ENCODE assay signal across 1 cellular context in the genomic region with DNA sequence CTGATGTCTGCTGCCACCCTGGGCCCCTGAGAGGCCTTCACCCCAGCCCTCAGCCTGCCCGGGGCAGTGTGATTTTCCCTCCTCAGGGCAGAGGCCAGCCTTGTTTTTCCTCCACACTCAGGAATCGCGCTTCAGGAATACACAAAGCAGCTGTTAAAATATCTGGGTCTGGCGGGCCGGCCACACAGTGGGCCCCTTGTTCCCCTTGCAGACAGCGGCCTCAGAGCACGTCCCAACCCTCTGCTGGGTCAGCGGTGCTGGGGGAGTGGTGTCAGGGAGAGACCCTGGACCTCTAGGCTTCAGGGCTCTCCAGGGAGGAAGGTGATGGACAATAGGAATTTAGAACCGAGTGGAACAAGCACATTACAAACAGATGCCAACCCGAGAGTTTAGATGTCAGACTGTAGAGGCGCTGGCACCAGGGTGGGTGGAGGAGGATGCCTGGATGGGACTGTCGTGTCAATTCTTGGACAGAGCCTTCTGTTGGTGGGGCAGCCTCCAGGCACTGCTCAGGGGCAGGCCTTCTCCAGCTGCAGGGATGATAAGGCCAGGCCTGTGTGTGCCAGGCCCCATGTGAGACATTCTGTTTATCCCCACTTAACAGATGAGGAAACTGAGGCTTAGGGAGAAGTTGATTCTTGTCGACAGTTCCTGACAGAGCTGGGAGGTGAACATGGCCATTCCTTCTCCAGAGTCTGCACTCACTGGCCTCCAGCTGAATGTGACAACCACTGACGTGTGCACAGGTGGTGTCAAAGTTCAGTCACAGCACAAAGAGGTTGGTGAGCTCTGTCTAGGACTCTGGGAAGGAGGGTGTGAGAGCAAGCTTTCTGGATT.
TF ChIP-seq lines count a peak whose summit lies in the region.

No MANE protein-coding gene starts in this region.

TF ChIP-seq in H1, 55 proteins besides CTCF, POLR2A, EP300 and RAD21:
- TF ChIP-seq KDM5A (IDR thresholded peaks at IDR 0.05; ENCODE audit: low read length), result no peak
- no peak for TF ChIP-seq TBP (IDR thresholded peaks at IDR 0.05; ENCODE audit: low read depth, low read length)
- TF ChIP-seq TAF7 (optimal IDR thresholded peaks at IDR 0.05; ENCODE audit: borderline replicate concordance, low read depth, low read length), result no peak
